In the genomic region with DNA sequence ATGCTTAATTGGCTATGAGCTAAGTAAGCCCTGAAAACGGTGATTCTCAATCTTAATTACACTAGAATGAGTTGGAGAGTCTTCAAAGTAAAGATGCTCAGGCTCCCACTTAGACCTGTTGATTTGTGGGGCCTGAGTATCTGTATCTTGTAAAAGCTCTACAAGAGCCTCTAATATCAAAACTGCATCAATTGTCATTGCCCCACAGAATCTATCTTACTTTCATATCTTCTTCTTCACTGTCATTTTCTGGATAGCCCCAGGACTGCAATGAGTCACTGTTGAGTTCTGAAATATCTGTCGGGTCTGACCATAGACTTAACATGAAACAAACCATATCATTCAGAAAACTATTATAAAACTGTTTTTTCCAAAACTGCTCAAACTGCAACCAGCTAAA, we compare ENCODE assay signal across 15 cellular contexts.
DNase-seq lines count a peak whose midpoint lies in the region; ATAC-seq and TF ChIP-seq lines count a peak whose summit lies in the region.
"Had no signal": no experiment of that assay in that cellular context is flagged by ENCODE, and none has a peak within 500 bp of the region (broad histone marks: within the 10 kb centered on the region; RNA-seq: fewer than 3 reads in every experiment).

No MANE protein-coding gene starts in this region.

- H3K4me3 ChIP-seq in brain microvascular endothelial cell (ENCODE audit: low read depth, low read length), result no peak overlapping the region
- H3K4me3 ChIP-seq: BLaER1 treated with 17β-estradiol and CSF1 and Interleukin-3, amounts not matched to agents 10 nM and 100 nM; gastroesophageal sphincter; SJSA1 had no signal

- no peak overlapping the region for H3K27ac ChIP-seq in brain microvascular endothelial cell
- H3K27ac ChIP-seq: BLaER1 treated with 17β-estradiol and CSF1 and Interleukin-3, amounts not matched to agents 10 nM and 100 nM; gastroesophageal sphincter; SJSA1; VCaP had no signal

- DNase-seq in brain microvascular endothelial cell (no peak), Kasumi-1 (lab: John Stamatoyannopoulos, UW) (no peak), NOMO-1 treated with DMSO at 0.1 percent for 48 hours (lab: John Stamatoyannopoulos, UW; ENCODE audit: unreplicated experiment) (no peak), COLO668 (lab: John Stamatoyannopoulos, UW; ENCODE audit: unreplicated experiment) (no peak)
- DNase-seq: effector memory CD8-positive, alpha-beta T cell; NCI-H774; retina had no signal

- in situ Hi-C loops in brain microvascular endothelial cell (cut with HindIII; ENCODE audit: low pct_ligation_motif_present, low sequenced_read_pairs), result no loop called here

- peak; percentile 86 for ATAC-seq in GM18858 (IDR thresholded peaks at IDR 0.05; ENCODE audit: unreplicated experiment)
- ATAC-seq in GM21381 (IDR thresholded peaks at IDR 0.05; ENCODE audit: unreplicated experiment), result peak; percentile 78
- peak; percentile 82 for ATAC-seq in HG03045 (IDR thresholded peaks at IDR 0.05; ENCODE audit: unreplicated experiment)
- peak; percentile 36; the same call in 2 of the 3 replicates for ATAC-seq in SK-N-SH treated with all-trans-retinoic acid at 6 μM for 48 hours
- ATAC-seq: effector memory CD8-positive, alpha-beta T cell; gastroesophageal sphincter had no signal

- no peaks in the 10 kb centered on the region for H3K27me3 ChIP-seq in brain microvascular endothelial cell (replicated peaks)
- H3K27me3 ChIP-seq: BLaER1 treated with 17β-estradiol and CSF1 and Interleukin-3, amounts not matched to agents 10 nM and 100 nM; gastroesophageal sphincter; SJSA1 had no signal

- TF ChIP-seq CTCF in brain microvascular endothelial cell (IDR thresholded peaks at IDR 0.05; ENCODE audit: low read depth, low read length, missing control alignments), result no peak

- no peaks in the 10 kb centered on the region for H3K36me3 ChIP-seq in brain microvascular endothelial cell (replicated peaks)
- H3K36me3 ChIP-seq: BLaER1 treated with 17β-estradiol and CSF1 and Interleukin-3, amounts not matched to agents 10 nM and 100 nM; gastroesophageal sphincter; SJSA1 had no signal

TF ChIP-seq in SK-N-SH treated with all-trans-retinoic acid at 6 μM for 48 hours, 23 proteins besides CTCF, POLR2A, EP300 and RAD21:
- TF ChIP-seq OSR1 (CRISPR knock-in tag; IDR thresholded peaks at IDR 0.05) (no peak), ZC3H10 (CRISPR knock-in tag; IDR thresholded peaks at IDR 0.05) (no peak), ZFP3 (CRISPR knock-in tag; IDR thresholded peaks at IDR 0.05) (no peak), GLIS3 (CRISPR knock-in tag; IDR thresholded peaks at IDR 0.05) (no peak)
- TF ChIP-seq, protein P1, sequence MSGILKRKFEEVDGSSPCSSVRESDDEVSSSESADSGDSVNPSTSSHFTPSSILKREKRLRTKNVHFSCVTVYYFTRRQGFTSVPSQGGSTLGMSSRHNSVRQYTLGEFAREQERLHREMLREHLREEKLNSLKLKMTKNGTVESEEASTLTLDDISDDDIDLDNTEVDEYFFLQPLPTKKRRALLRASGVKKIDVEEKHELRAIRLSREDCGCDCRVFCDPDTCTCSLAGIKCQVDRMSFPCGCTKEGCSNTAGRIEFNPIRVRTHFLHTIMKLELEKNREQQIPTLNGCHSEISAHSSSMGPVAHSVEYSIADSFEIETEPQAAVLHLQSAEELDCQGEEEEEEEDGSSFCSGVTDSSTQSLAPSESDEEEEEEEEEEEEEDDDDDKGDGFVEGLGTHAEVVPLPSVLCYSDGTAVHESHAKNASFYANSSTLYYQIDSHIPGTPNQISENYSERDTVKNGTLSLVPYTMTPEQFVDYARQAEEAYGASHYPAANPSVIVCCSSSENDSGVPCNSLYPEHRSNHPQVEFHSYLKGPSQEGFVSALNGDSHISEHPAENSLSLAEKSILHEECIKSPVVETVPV (CRISPR knock-in tag; IDR thresholded peaks at IDR 0.05), result no peak
TF ChIP-seq in SK-N-SH treated with all-trans-retinoic acid at 6 μM for 48 hours: peak in this region for 0.

Comparison
In these comparisons a context has a peak if more than half of its experiments do, and no peak if none do; other contexts are left out.
1. ATAC-seq: peak in every context shown above with its lines; median percentile 86 in GM18858; 82 in HG03045; 78 in GM21381; 36 in SK-N-SH treated with all-trans-retinoic acid at 6 μM for 48 hours.